Comparison of ENCODE assay signal across 25 cellular contexts in the genomic region with DNA sequence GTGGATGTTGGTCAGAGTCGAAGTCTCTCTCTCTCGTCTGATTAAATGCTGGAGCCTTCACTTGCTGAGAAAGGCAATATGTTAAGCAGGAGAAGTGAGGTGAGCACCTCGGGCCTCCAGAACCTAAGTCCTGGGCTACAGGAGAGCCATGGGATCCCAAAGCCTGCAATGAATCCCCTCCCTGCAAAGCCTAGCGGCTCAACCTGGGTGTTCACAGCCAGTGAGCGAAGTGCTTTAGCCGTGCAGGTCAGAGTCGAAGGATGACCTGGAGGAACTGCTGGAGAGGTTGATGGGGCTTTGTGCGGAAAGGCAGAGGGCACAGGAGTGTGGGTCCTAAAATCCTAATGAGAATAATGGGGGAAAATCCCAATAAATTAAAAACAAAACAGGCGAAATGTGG.
"Had no signal": no experiment of that assay in that cellular context is flagged by ENCODE, and none has a peak within 500 bp of the region (broad histone marks: within the 10 kb centered on the region; RNA-seq: fewer than 3 reads in every experiment).

No MANE protein-coding gene starts in this region.

- H3K27ac ChIP-seq: left lung, pancreas, prostate gland, skin epidermis, tibial nerve, uterus had no signal

- H3K9me3 Mint-ChIP-seq: stimulated activated naive CD8-positive, alpha-beta T cell treated with anti-CD3 and anti-CD28 coated beads, Interleukin-15, Interleukin-2, amounts not matched to agents 100 ng/mL and 50 ng/mL, for 24 hours had no signal

- H3K9me3 ChIP-seq: left lung, mucosa of descending colon, pancreas, prostate gland, uterus had no signal

- H3K27me3 ChIP-seq: pancreas, uterus had no signal

- H3K4me3 Mint-ChIP-seq: naive thymus-derived CD8-positive, alpha-beta T cell; nephron; neural crest cell; stimulated activated naive CD8-positive, alpha-beta T cell treated with anti-CD3 and anti-CD28 coated beads, Interleukin-15, Interleukin-2, amounts not matched to agents 100 ng/mL and 50 ng/mL, for 24 hours; type B pancreatic cell had no signal

- H3K36me3 ChIP-seq: left lung, pancreas, prostate gland, tibial nerve, uterus had no signal

- H3K4me1 Mint-ChIP-seq: nephron, neural crest cell had no signal

- H3K36me3 Mint-ChIP-seq: type B pancreatic cell had no signal

- H3K27ac Mint-ChIP-seq: naive thymus-derived CD8-positive, alpha-beta T cell; nephron; stimulated activated naive CD8-positive, alpha-beta T cell treated with anti-CD3 and anti-CD28 coated beads, Interleukin-15, Interleukin-2, amounts not matched to agents 100 ng/mL and 50 ng/mL, for 24 hours; type B pancreatic cell had no signal

- H3K4me1 ChIP-seq: left lung, pancreas, prostate gland, uterus had no signal

- ATAC-seq: left colon; left lung; mucosa of descending colon; naive thymus-derived CD8-positive, alpha-beta T cell; pancreas; right cardiac atrium; sciatic nerve had no signal

- H3K4me3 ChIP-seq: left lung, lung, mucosa of descending colon, pancreas, prostate gland, skin epidermis, tibial nerve, uterus had no signal

- DNase-seq: hippocampal formation; left colon; midbrain; nucleus accumbens; pancreas; retina; right cardiac atrium; stimulated activated CD4-positive, alpha-beta T cell treated with anti-CD3 and anti-CD28 coated beads, Interleukin-12 subunit alpha, Interleukin-12 subunit beta, amount 100 ng/mL, for 4 hours; stimulated activated CD4-positive, alpha-beta T cell treated with anti-CD3 and anti-CD28 coated beads, Interleukin-15, amount 100 ng/mL, for 24 hours; stimulated activated CD4-positive, alpha-beta T cell treated with anti-CD3 and anti-CD28 coated beads, Interleukin-2, amount 100 ng/mL, for 24 hours; stimulated activated CD4-positive, alpha-beta T cell treated with anti-CD3 and anti-CD28 coated beads, Interleukin-4, amount 100 ng/mL, for 1 hour; stimulated activated naive CD4-positive, alpha-beta T cell; uterus had no signal
